ENCODE assay signal across 26 cellular contexts in the genomic region with DNA sequence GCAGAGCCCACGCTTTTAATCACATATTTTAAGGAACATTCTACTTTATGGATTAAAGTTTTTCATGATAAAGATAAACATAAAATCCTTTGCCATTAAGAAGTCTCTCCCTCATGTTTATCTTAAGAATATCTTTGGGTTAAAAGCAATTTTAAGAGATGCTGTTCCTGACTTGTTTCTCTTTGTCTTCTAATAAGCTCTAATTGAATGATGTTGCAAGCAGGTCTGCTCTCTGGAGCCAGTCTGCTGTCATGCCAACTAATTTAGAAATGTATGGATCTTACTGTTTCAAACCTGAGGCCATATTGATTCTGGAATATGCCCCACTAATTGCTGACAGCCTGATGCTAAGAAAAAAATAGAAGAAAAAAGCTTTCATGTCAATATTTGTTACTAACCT.
"Had no signal": no experiment of that assay in that cellular context is flagged by ENCODE, and none has a peak within 500 bp of the region (broad histone marks: within the 10 kb centered on the region; RNA-seq: fewer than 3 reads in every experiment).

No MANE protein-coding gene starts in this region.

- H3K27ac Mint-ChIP-seq: activated CD4-positive, alpha-beta T cell treated with anti-CD3 and anti-CD28 coated beads, Interleukin-2, amount 10 ng/mL, durations not matched to agents 7 days and 5 days; activated CD8-positive, alpha-beta memory T cell treated with anti-CD3 and anti-CD28 coated beads, Interleukin-2, amount 10 ng/mL, durations not matched to agents 7 days and 5 days; activated CD8-positive, alpha-beta T cell treated with anti-CD3 and anti-CD28 coated beads for 36 hours; activated naive CD4-positive, alpha-beta T cell treated with anti-CD3 and anti-CD28 coated beads, Interleukin-2, amount 50 U/mL, for 72 hours; activated T-helper 1 cell treated with anti-CD3 and anti-CD28 coated beads, Interleukin-12 subunit alpha, Interleukin-12 subunit beta, Interleukin-2, Interleukin-4 antibody, amounts not matched to agents 30 ng/mL and 10 ng/mL and 1 ng/mL, durations not matched to agents 14 hours and 24 hours and 36 hours; effector memory CD8-positive, alpha-beta T cell; natural killer cell; progenitor cell of endocrine pancreas; type B pancreatic cell had no signal

- H3K36me3 ChIP-seq: breast epithelium, colonic mucosa, esophagus muscularis mucosa, gastrocnemius medialis, spleen, vagina, WERI-Rb-1 had no signal

- H3K4me1 ChIP-seq: breast epithelium, colonic mucosa, gastrocnemius medialis, spleen, testis, vagina had no signal

- H3K9me3 ChIP-seq: breast epithelium, colonic mucosa, esophagus muscularis mucosa, gastrocnemius medialis, testis, vagina had no signal

- H3K4me3 Mint-ChIP-seq: activated CD4-positive, alpha-beta T cell treated with anti-CD3 and anti-CD28 coated beads, Interleukin-2, amount 10 ng/mL, durations not matched to agents 7 days and 5 days; activated CD8-positive, alpha-beta memory T cell treated with anti-CD3 and anti-CD28 coated beads, Interleukin-2, amount 10 ng/mL, durations not matched to agents 7 days and 5 days; activated CD8-positive, alpha-beta T cell treated with anti-CD3 and anti-CD28 coated beads for 36 hours; activated T-helper 1 cell treated with anti-CD3 and anti-CD28 coated beads, Interleukin-12 subunit alpha, Interleukin-12 subunit beta, Interleukin-2, Interleukin-4 antibody, amounts not matched to agents 30 ng/mL and 10 ng/mL and 1 ng/mL, durations not matched to agents 14 hours and 24 hours and 36 hours; effector memory CD8-positive, alpha-beta T cell; natural killer cell; type B pancreatic cell had no signal

- DNase-seq: activated CD4-positive, alpha-beta T cell treated with anti-CD3 and anti-CD28 coated beads, Interleukin-2, amount 10 ng/mL, durations not matched to agents 7 days and 5 days; activated CD4-positive, CD25-positive, alpha-beta regulatory T cell treated with anti-CD3 and anti-CD28 coated beads, Interleukin-2, amount 50 U/mL, for 72 hours; activated CD8-positive, alpha-beta memory T cell treated with anti-CD3 and anti-CD28 coated beads, Interleukin-2, amount 10 ng/mL, durations not matched to agents 7 days and 5 days; activated CD8-positive, alpha-beta T cell treated with anti-CD3 and anti-CD28 coated beads for 36 hours; activated gamma-delta T cell; colonic mucosa; dorsolateral prefrontal cortex; effector memory CD8-positive, alpha-beta T cell; gastrocnemius medialis; head of caudate nucleus; hypothalamus; midbrain; natural killer cell; retina; spleen; stimulated activated CD4-positive, alpha-beta T cell treated with anti-CD3 and anti-CD28 coated beads, Interleukin-4, amount 100 ng/mL, for 1 hour; stimulated activated naive CD4-positive, alpha-beta T cell; testis; WERI-Rb-1 had no signal

- H3K4me3 ChIP-seq: breast epithelium, colonic mucosa, dorsolateral prefrontal cortex, esophagus muscularis mucosa, gastrocnemius medialis, spleen, testis, vagina had no signal

- H3K36me3 Mint-ChIP-seq: activated CD8-positive, alpha-beta memory T cell treated with anti-CD3 and anti-CD28 coated beads, Interleukin-2, amount 10 ng/mL, durations not matched to agents 7 days and 5 days; activated naive CD4-positive, alpha-beta T cell treated with anti-CD3 and anti-CD28 coated beads, Interleukin-2, amount 50 U/mL, for 72 hours; natural killer cell; type B pancreatic cell had no signal

- H3K4me1 Mint-ChIP-seq: natural killer cell had no signal

- H3K27me3 Mint-ChIP-seq: progenitor cell of endocrine pancreas had no signal

- H3K9me3 Mint-ChIP-seq: activated CD4-positive, alpha-beta T cell treated with anti-CD3 and anti-CD28 coated beads, Interleukin-2, amount 10 ng/mL, durations not matched to agents 7 days and 5 days; activated CD8-positive, alpha-beta T cell treated with anti-CD3 and anti-CD28 coated beads for 36 hours; activated naive CD4-positive, alpha-beta T cell treated with anti-CD3 and anti-CD28 coated beads, Interleukin-2, amount 50 U/mL, for 72 hours; effector memory CD8-positive, alpha-beta T cell; natural killer cell; type B pancreatic cell had no signal

- H3K27ac ChIP-seq: breast epithelium, colonic mucosa, dorsolateral prefrontal cortex, esophagus muscularis mucosa, gastrocnemius medialis, spleen, testis, vagina, WERI-Rb-1 had no signal

- H3K27me3 ChIP-seq: breast epithelium, colonic mucosa, esophagus muscularis mucosa, testis, vagina had no signal

- ATAC-seq: activated CD8-positive, alpha-beta memory T cell treated with anti-CD3 and anti-CD28 coated beads, Interleukin-2, amount 10 ng/mL, durations not matched to agents 7 days and 5 days; activated CD8-positive, alpha-beta T cell treated with anti-CD3 and anti-CD28 coated beads for 36 hours; activated naive CD4-positive, alpha-beta T cell treated with anti-CD3 and anti-CD28 coated beads, Interleukin-2, amount 50 U/mL, for 72 hours; effector memory CD8-positive, alpha-beta T cell; gastrocnemius medialis; natural killer cell had no signal
